ENCODE assay signal across 17 cellular contexts in genomic region chr2:38741542-38741852, GRCh38. TPM values are rescaled to one million over a fixed set of nuclear protein-coding genes. Genes with fewer than 3 reads are reported as not detected.
DNase-seq lines count a peak whose midpoint lies in the region; ATAC-seq, FAIRE-seq and TF ChIP-seq lines count a peak whose summit lies in the region.
"Had no signal": no experiment of that assay in that cellular context is flagged by ENCODE, and none has a peak within 500 bp of the region (broad histone marks: within the 10 kb centered on the region; RNA-seq: fewer than 3 reads in every experiment).

No MANE protein-coding gene starts in this region.

- no peak overlapping the region for H3K4me3 Mint-ChIP-seq in activated naive CD4-positive, alpha-beta T cell treated with anti-CD3 and anti-CD28 coated beads for 36 hours
- no peak overlapping the region for H3K4me3 Mint-ChIP-seq in HFFc6
- H3K4me3 Mint-ChIP-seq in activated naive CD8-positive, alpha-beta T cell treated with anti-CD3 and anti-CD28 coated beads, Interleukin-2, amount 50 U/mL, for 24 hours = no peak overlapping the region
- no peak overlapping the region for H3K4me3 Mint-ChIP-seq in progenitor cell of endocrine pancreas (ENCODE audit: low read depth)

- peak overlapping the region; percentile 44 for H3K27ac Mint-ChIP-seq in activated naive CD4-positive, alpha-beta T cell treated with anti-CD3 and anti-CD28 coated beads for 36 hours
- H3K27ac Mint-ChIP-seq in HFFc6 = peak overlapping the region; percentile 59; the same call in 1 of the 2 replicates
- peak overlapping the region; percentile 68 for H3K27ac Mint-ChIP-seq in activated naive CD8-positive, alpha-beta T cell treated with anti-CD3 and anti-CD28 coated beads, Interleukin-2, amount 50 U/mL, for 24 hours
- H3K27ac Mint-ChIP-seq in progenitor cell of endocrine pancreas = peak overlapping the region; percentile 49

- H3K36me3 Mint-ChIP-seq in activated naive CD4-positive, alpha-beta T cell treated with anti-CD3 and anti-CD28 coated beads for 36 hours (ENCODE audit: low read depth) = peaks cover 53% of the 10 kb centered on the region
- H3K36me3 Mint-ChIP-seq in HFFc6 (ENCODE audit: low read depth) (peaks cover 46% of the 10 kb centered on the region), progenitor cell of endocrine pancreas (ENCODE audit: insufficient read depth) (peaks cover 52% of the 10 kb centered on the region)
- peaks cover 64% of the 10 kb centered on the region for H3K36me3 Mint-ChIP-seq in activated naive CD8-positive, alpha-beta T cell treated with anti-CD3 and anti-CD28 coated beads, Interleukin-2, amount 50 U/mL, for 24 hours (ENCODE audit: low read depth)

- peaks cover 52% of the 10 kb centered on the region for H3K4me1 Mint-ChIP-seq in activated naive CD4-positive, alpha-beta T cell treated with anti-CD3 and anti-CD28 coated beads for 36 hours (ENCODE audit: low read depth)
- H3K4me1 Mint-ChIP-seq in HFFc6 (ENCODE audit: low read depth) (peaks cover 25% of the 10 kb centered on the region), progenitor cell of endocrine pancreas (ENCODE audit: low read depth) (peaks cover 9% of the 10 kb centered on the region)
- peaks cover 39% of the 10 kb centered on the region for H3K4me1 Mint-ChIP-seq in activated naive CD8-positive, alpha-beta T cell treated with anti-CD3 and anti-CD28 coated beads, Interleukin-2, amount 50 U/mL, for 24 hours

- ATAC-seq in activated naive CD8-positive, alpha-beta T cell treated with anti-CD3 and anti-CD28 coated beads, Interleukin-2, amount 50 U/mL, for 24 hours = no peak
- ATAC-seq in HG02642 (IDR thresholded peaks at IDR 0.05; ENCODE audit: poor library complexity, unreplicated experiment) = no peak

- no peaks in the 10 kb centered on the region for H3K27me3 Mint-ChIP-seq in activated naive CD4-positive, alpha-beta T cell treated with anti-CD3 and anti-CD28 coated beads for 36 hours (ENCODE audit: low read depth)
- no peaks in the 10 kb centered on the region; the same call in 1 of the 2 replicates for H3K27me3 Mint-ChIP-seq in HFFc6 (ENCODE audit: insufficient read depth)
- H3K27me3 Mint-ChIP-seq in activated naive CD8-positive, alpha-beta T cell treated with anti-CD3 and anti-CD28 coated beads, Interleukin-2, amount 50 U/mL, for 24 hours = no peaks in the 10 kb centered on the region
- H3K27me3 Mint-ChIP-seq in progenitor cell of endocrine pancreas = no peaks in the 10 kb centered on the region

- no peaks in the 10 kb centered on the region for H3K9me3 Mint-ChIP-seq in activated naive CD4-positive, alpha-beta T cell treated with anti-CD3 and anti-CD28 coated beads for 36 hours
- no peaks in the 10 kb centered on the region for H3K9me3 Mint-ChIP-seq in HFFc6
- H3K9me3 Mint-ChIP-seq in activated naive CD8-positive, alpha-beta T cell treated with anti-CD3 and anti-CD28 coated beads, Interleukin-2, amount 50 U/mL, for 24 hours = no peaks in the 10 kb centered on the region
- H3K9me3 Mint-ChIP-seq in progenitor cell of endocrine pancreas (ENCODE audit: low read depth) = peaks cover 9% of the 10 kb centered on the region

- CTCF ChIA-PET in activated naive CD4-positive, alpha-beta T cell treated with anti-CD3 and anti-CD28 coated beads for 36 hours (lab: Charles Lee) = interaction anchor here (0.7 to 12.0 kb wide), 10 partner anchors 10 to 233 kb away, joined by 3 to 109 read pairs (median 8); partner anchors contain the start of gene SRSF7

- DNase-seq in activated naive CD4-positive, alpha-beta T cell treated with anti-CD3 and anti-CD28 coated beads for 36 hours = no peak
- DNase-seq in activated naive CD4-positive, alpha-beta T cell treated with anti-CD3 and anti-CD28 coated beads, Interleukin-2, amount 50 U/mL, for 16 hours = no peak
- DNase-seq in HFFc6 = no peak
- DNase-seq in activated naive CD8-positive, alpha-beta T cell treated with anti-CD3 and anti-CD28 coated beads, Interleukin-2, amount 50 U/mL, for 24 hours = no peak
- no peak for DNase-seq in progenitor cell of endocrine pancreas (ENCODE audit: low spot score, unreplicated experiment)
- no peak for DNase-seq in NCI-H2196 treated with DMSO at 0.1 percent for 48 hours (lab: John Stamatoyannopoulos, UW; ENCODE audit: unreplicated experiment)
- no peak for DNase-seq in HTR-8/SVneo (ENCODE audit: insufficient read length, low spot score)
- DNase-seq: activated CD8-positive, alpha-beta memory T cell treated with anti-CD3 and anti-CD28 coated beads for 24 hours; brain microvascular endothelial cell; COR-L47; effector CD8-positive, alpha-beta T cell; GDM1; left colon; nucleus accumbens; stimulated activated CD4-positive, alpha-beta T cell treated with anti-CD3 and anti-CD28 coated beads, Interleukin-1b, Interleukin-23, amount 100 ng/mL, for 48 hours had no signal

- FAIRE-seq in HTR-8/SVneo (lab: Jason Lieb, UNC) = no peak
- FAIRE-seq: GM12892 had no signal

- TF ChIP-seq CTCF in HFFc6 (IDR thresholded peaks at IDR 0.05) (no peak), progenitor cell of endocrine pancreas (IDR thresholded peaks at IDR 0.05; ENCODE audit: unreplicated experiment) (no peak)

- intact Hi-C loops in activated naive CD4-positive, alpha-beta T cell treated with anti-CD3 and anti-CD28 coated beads for 36 hours (cut with micrococcal nuclease) = loop anchor here (1.0 to 10.0 kb wide), 6 partner anchors 36 to 759 kb away; partner anchors contain the start of genes CYP1B1 and GEMIN6

RNA-seq across cellular contexts. Expression of gene SRSF7, which starts 9.7 kb away (rescaled TPM):
- total RNA-seq in activated naive CD4-positive, alpha-beta T cell treated with anti-CD3 and anti-CD28 coated beads for 36 hours = 100 to 1,000 TPM; 212 to 217 TPM
- total RNA-seq in HFFc6 (2021; fragmentation: NEBNext Ultra II Directional; extraction: Animal tissue kit (Norgen Biotek cat#: 25700)) = 100 to 1,000 TPM; 120 to 153 (median 147) TPM
- 258 TPM in 2 replicates for total RNA-seq in progenitor cell of endocrine pancreas

RNA-seq across cellular contexts. Expression of gene GEMIN6, which starts 36.5 kb away (rescaled TPM):
- total RNA-seq in activated naive CD4-positive, alpha-beta T cell treated with anti-CD3 and anti-CD28 coated beads for 36 hours = 10 to 100 TPM; 23.7 to 24.5 TPM
- 10 to 100 TPM; 17.0 to 23.2 (median 20.1) TPM for total RNA-seq in HFFc6 (2021; fragmentation: NEBNext Ultra II Directional; extraction: Animal tissue kit (Norgen Biotek cat#: 25700))
- 16.3 and 17.5 TPM in 2 replicates for total RNA-seq in progenitor cell of endocrine pancreas
